8 cellular contexts compared by ENCODE assay signal in the genomic region with DNA sequence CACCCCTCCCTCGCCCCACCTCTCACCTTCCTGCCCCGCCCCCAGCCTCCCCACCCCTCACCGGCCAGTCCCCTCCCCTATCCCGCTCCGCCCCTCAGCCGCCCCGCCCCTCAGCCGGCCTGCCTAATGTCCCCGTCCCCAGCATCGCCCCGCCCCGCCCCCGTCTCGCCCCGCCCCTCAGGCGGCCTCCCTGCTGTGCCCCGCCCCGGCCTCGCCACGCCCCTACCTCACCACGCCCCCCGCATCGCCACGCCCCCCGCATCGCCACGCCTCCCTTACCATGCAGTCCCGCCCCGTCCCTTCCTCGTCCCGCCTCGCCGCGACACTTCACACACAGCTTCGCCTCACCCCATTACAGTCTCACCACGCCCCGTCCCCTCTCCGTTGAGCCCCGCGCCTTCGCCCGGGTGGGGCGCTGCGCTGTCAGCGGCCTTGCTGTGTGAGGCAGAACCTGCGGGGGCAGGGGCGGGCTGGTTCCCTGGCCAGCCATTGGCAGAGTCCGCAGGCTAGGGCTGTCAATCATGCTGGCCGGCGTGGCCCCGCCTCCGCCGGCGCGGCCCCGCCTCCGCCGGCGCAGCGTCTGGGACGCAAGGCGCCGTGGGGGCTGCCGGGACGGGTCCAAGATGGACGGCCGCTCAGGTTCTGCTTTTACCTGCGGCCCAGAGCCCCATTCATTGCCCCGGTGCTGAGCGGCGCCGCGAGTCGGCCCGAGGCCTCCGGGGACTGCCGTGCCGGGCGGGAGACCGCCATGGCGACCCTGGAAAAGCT. TPM values are rescaled to one million over a fixed set of nuclear protein-coding genes. Genes with fewer than 3 reads are reported as not detected.
DNase-seq lines count a peak whose midpoint lies in the region; ATAC-seq and TF ChIP-seq lines count a peak whose summit lies in the region.

A gene (plus strand): TSS at position 604 of the 768 bp plus-strand sequence. CDS start 145 bp downstream, at position 749.
A gene (minus strand): TSS at position 461 of the 768 bp plus-strand sequence.

- H3K27me3 ChIP-seq in esophagus squamous epithelium, result no peaks in the 10 kb centered on the region

- peak within 1 kb of the TSS; percentile 84 to 92 (median 90) for H3K4me3 ChIP-seq in esophagus squamous epithelium

- H3K9me3 ChIP-seq in esophagus squamous epithelium, result no peaks in the 10 kb centered on the region

- in situ Hi-C loops in KBM-7 (cut with MboI; ENCODE audit: low pct_unique_long_range_greater_than_20kb, low sequenced_read_pairs), result no loop called here

- TF ChIP-seq CTCF in esophagus squamous epithelium (IDR thresholded peaks at IDR 0.05), result peak in 1 of 6 experiments; percentile 34

- peak; percentile 75 for ATAC-seq in GM21737 (IDR thresholded peaks at IDR 0.05; ENCODE audit: unreplicated experiment)

- DNase-seq in DMS79 (lab: John Stamatoyannopoulos, UW), result peak; percentile 61
- DNase-seq in KBM-7, result peak; percentile 98
- DNase-seq in activated T-cell treated with anti-CD3 and anti-CD28 coated beads, Interleukin-2, amount 50 U/mL, for 48 hours, result peak; percentile 97 to 98
- peak; percentile 91 for DNase-seq in esophagus squamous epithelium (lab: John Stamatoyannopoulos, UW)
- DNase-seq in myocyte (ENCODE audit: low read depth), result peak; percentile 93
- peak; percentile 95 for DNase-seq in stimulated activated CD8-positive, alpha-beta memory T cell treated with anti-CD3 and anti-CD28 coated beads, Interleukin-7, amount 100 ng/mL, for 24 hours (ENCODE audit: low read depth)

- no CpG with 5 or more reads among the region's 81 CpGs for WGBS in esophagus squamous epithelium, 2 donors

- H3K36me3 ChIP-seq in esophagus squamous epithelium, result no peaks in the 10 kb centered on the region

- TF ChIP-seq POLR2A in esophagus squamous epithelium (IDR thresholded peaks at IDR 0.05), result peak in 3 of 4 donors; percentile 70 to 86 (median 74)

- peaks cover 5 to 46% (median 16%) of the 10 kb centered on the region in 3 donors for H3K4me1 ChIP-seq in esophagus squamous epithelium

- intact Hi-C loops in esophagus squamous epithelium (cut with DNase I), result no loop called here

- H3K27ac ChIP-seq in esophagus squamous epithelium, result peak within 1 kb of the TSS; percentile 88 to 97 (median 95)

TF ChIP-seq in PFSK-1, 5 proteins besides CTCF, POLR2A, EP300 and RAD21:
- TF ChIP-seq FOXP2 (optimal IDR thresholded peaks at IDR 0.05; ENCODE audit: borderline replicate concordance, extremely low read depth, extremely low read length, insufficient read depth), result peak; percentile 65
- TF ChIP-seq POLR2AphosphoS5 (IDR thresholded peaks at IDR 0.05; ENCODE audit: low read depth, low read length), result peak; percentile 78; the same call in 1 of the 2 replicates
- TF ChIP-seq, protein P1, sequence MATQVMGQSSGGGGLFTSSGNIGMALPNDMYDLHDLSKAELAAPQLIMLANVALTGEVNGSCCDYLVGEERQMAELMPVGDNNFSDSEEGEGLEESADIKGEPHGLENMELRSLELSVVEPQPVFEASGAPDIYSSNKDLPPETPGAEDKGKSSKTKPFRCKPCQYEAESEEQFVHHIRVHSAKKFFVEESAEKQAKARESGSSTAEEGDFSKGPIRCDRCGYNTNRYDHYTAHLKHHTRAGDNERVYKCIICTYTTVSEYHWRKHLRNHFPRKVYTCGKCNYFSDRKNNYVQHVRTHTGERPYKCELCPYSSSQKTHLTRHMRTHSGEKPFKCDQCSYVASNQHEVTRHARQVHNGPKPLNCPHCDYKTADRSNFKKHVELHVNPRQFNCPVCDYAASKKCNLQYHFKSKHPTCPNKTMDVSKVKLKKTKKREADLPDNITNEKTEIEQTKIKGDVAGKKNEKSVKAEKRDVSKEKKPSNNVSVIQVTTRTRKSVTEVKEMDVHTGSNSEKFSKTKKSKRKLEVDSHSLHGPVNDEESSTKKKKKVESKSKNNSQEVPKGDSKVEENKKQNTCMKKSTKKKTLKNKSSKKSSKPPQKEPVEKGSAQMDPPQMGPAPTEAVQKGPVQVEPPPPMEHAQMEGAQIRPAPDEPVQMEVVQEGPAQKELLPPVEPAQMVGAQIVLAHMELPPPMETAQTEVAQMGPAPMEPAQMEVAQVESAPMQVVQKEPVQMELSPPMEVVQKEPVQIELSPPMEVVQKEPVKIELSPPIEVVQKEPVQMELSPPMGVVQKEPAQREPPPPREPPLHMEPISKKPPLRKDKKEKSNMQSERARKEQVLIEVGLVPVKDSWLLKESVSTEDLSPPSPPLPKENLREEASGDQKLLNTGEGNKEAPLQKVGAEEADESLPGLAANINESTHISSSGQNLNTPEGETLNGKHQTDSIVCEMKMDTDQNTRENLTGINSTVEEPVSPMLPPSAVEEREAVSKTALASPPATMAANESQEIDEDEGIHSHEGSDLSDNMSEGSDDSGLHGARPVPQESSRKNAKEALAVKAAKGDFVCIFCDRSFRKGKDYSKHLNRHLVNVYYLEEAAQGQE (IDR thresholded peaks at IDR 0.05; ENCODE audit: insufficient read depth in 1 of 2, low read depth in 2 of 2, low read length in 2 of 2), result no peak
- TF ChIP-seq SIN3A (IDR thresholded peaks at IDR 0.05; ENCODE audit: borderline replicate concordance, insufficient read depth, low read length), result no peak
- peak; percentile 77 for TF ChIP-seq TAF1 (IDR thresholded peaks at IDR 0.05; ENCODE audit: borderline replicate concordance, insufficient read depth, low read length)

RNA-seq across cellular contexts. Expression of the first gene that starts in this region (rescaled TPM):
- polyA plus RNA-seq in PFSK-1 (2012; ENCODE audit: insufficient read length, low read depth), result 24.6 TPM
- 100 to 1,000 TPM in 1 of 4 donors, 10 to 100 TPM in 3; 37.5 to 119 (median 48.7) TPM for total RNA-seq in esophagus squamous epithelium
- 17.5 and 66.1 TPM in 2 replicates for total RNA-seq in myocyte
- polyA plus RNA-seq in myocyte (2012), result 20.6 TPM

RNA-seq across cellular contexts. Expression of the second gene that starts in this region (rescaled TPM):
- polyA plus RNA-seq in PFSK-1 (2012; ENCODE audit: insufficient read length, low read depth), result not detected
- total RNA-seq in esophagus squamous epithelium, result not detected
- not detected in 2 replicates for total RNA-seq in myocyte
- not detected for polyA plus RNA-seq in myocyte (2012)

Comparison
In these comparisons a context has a peak if more than half of its experiments do, and no peak if none do; other contexts are left out.
1. Peak in every context shown above with its lines: DNase-seq, ATAC-seq, H3K4me3 ChIP-seq and H3K27ac ChIP-seq.